Comparison of ENCODE assay signal across 1 cellular context in the genomic region with DNA sequence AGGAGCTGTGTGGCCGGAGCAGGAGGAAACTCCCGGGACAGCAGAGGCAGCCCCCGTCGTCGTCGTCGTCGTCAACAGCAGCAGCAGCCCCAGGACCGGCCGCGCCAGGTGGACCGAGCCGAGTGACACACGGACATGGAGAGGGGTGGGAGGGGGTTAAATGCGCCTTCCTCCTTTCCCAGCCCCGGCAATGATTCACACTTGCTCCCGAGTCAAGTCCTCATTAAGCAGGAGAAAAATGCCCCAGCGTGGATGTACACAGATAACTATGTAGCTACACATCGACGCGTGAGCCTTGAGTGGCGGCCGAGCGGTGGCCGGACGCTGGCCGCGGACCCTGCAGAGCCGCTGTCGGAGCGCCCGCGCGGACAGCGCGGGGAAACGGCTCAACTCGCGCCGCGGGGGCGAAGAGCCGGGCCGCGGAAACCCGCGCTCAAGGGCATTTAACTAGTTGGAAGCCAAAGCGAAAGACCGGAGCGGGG.
TF ChIP-seq lines count a peak whose summit lies in the region.

No MANE protein-coding gene starts in this region.

TF ChIP-seq in K562, 482 proteins besides CTCF, POLR2A, EP300 and RAD21 (continued from another document):
- no peak for TF ChIP-seq ZBTB34 (CRISPR knock-in tag; IDR thresholded peaks at IDR 0.05)
- TF ChIP-seq PHTF2 (CRISPR knock-in tag; IDR thresholded peaks at IDR 0.05) = no peak
- TF ChIP-seq ZNF197 (CRISPR knock-in tag; IDR thresholded peaks at IDR 0.05; ENCODE audit: low read depth) = no peak
- TF ChIP-seq GABPB1 (CRISPR knock-in tag; IDR thresholded peaks at IDR 0.05) = no peak
- no peak for TF ChIP-seq ARID3A (IDR thresholded peaks at IDR 0.05; ENCODE audit: borderline replicate concordance, low read depth, low read length)
- TF ChIP-seq TARDBP (IDR thresholded peaks at IDR 0.05) = no peak
- TF ChIP-seq TFE3 (CRISPR knock-in tag; IDR thresholded peaks at IDR 0.05) = no peak
- no peak for TF ChIP-seq ELF4 (CRISPR knock-in tag; IDR thresholded peaks at IDR 0.05)
- no peak for TF ChIP-seq GABPB2 (CRISPR knock-in tag; conservative IDR thresholded peaks at IDR 0.05)
- TF ChIP-seq RBM17 (IDR thresholded peaks at IDR 0.05; ENCODE audit: borderline replicate concordance, low read depth, low read length) = no peak
- no peak for TF ChIP-seq PTRF (tag; IDR thresholded peaks at IDR 0.05)
- TF ChIP-seq BRD9 (IDR thresholded peaks at IDR 0.05; ENCODE audit: low read depth, partially characterized antibody) = no peak
- no peak for TF ChIP-seq ZBTB49 (CRISPR knock-in tag; IDR thresholded peaks at IDR 0.05; ENCODE audit: borderline replicate concordance)
- no peak for TF ChIP-seq ZNF282 (CRISPR knock-in tag; IDR thresholded peaks at IDR 0.05)
- no peak for TF ChIP-seq HDAC3 (IDR thresholded peaks at IDR 0.05; ENCODE audit: borderline replicate concordance, partially characterized antibody)
- no peak for TF ChIP-seq E2F3 (CRISPR knock-in tag; IDR thresholded peaks at IDR 0.05)
- no peak for TF ChIP-seq ZNF217 (CRISPR knock-in tag; IDR thresholded peaks at IDR 0.05)
- TF ChIP-seq MCM2 (IDR thresholded peaks at IDR 0.05; ENCODE audit: low read depth) = no peak
- TF ChIP-seq ILK (tag; IDR thresholded peaks at IDR 0.05; ENCODE audit: borderline replicate concordance, low read depth) = no peak
- no peak for TF ChIP-seq IRF2 (CRISPR knock-in tag; IDR thresholded peaks at IDR 0.05)
- no peak for TF ChIP-seq RBBP5 (IDR thresholded peaks at IDR 0.05; ENCODE audit: borderline replicate concordance, insufficient read depth, low read length, poor library complexity, severe bottlenecking)
- 0 out of 2 replicates have a peak, but pooled peaks have one; percentile 7 for TF ChIP-seq RB1 (IDR thresholded peaks at IDR 0.05; ENCODE audit: low read depth)
- TF ChIP-seq CUX1 (CRISPR knock-in tag; IDR thresholded peaks at IDR 0.05) = no peak
- no peak for TF ChIP-seq USF2 (CRISPR knock-in tag; IDR thresholded peaks at IDR 0.05)
- no peak for TF ChIP-seq MAFK (IDR thresholded peaks at IDR 0.05; ENCODE audit: low read length)
- TF ChIP-seq SIX5 (IDR thresholded peaks at IDR 0.05; ENCODE audit: borderline replicate concordance in 1 of 2, insufficient read depth in 1 of 2, low read depth in 1 of 2, low read length in 2 of 2) = no peak
- TF ChIP-seq MEF2A (IDR thresholded peaks at IDR 0.05; ENCODE audit: control insufficient read depth, low read depth, low read length) = no peak
- TF ChIP-seq YY1 (IDR thresholded peaks at IDR 0.05; ENCODE audit: borderline replicate concordance in 1 of 3, control insufficient read depth in 1 of 3, extremely low read depth in 1 of 3, insufficient read depth in 3 of 3, insufficient read length in 1 of 3, insufficient replicate concordance in 2 of 3, low read depth in 1 of 3, low read length in 2 of 3) = no peak
- no peak for TF ChIP-seq RBM22 (IDR thresholded peaks at IDR 0.05; ENCODE audit: low read depth, low read length, poor library complexity, severe bottlenecking)
- no peak for TF ChIP-seq TCFL5 (CRISPR knock-in tag; conservative IDR thresholded peaks at IDR 0.05)
- no peak for TF ChIP-seq STAG1 (CRISPR knock-in tag; IDR thresholded peaks at IDR 0.05; ENCODE audit: borderline replicate concordance)
- no peak for TF ChIP-seq TAF9B (IDR thresholded peaks at IDR 0.05; ENCODE audit: partially characterized antibody)
- no peak for TF ChIP-seq ZNF23 (CRISPR knock-in tag; IDR thresholded peaks at IDR 0.05)
- TF ChIP-seq, protein P1, sequence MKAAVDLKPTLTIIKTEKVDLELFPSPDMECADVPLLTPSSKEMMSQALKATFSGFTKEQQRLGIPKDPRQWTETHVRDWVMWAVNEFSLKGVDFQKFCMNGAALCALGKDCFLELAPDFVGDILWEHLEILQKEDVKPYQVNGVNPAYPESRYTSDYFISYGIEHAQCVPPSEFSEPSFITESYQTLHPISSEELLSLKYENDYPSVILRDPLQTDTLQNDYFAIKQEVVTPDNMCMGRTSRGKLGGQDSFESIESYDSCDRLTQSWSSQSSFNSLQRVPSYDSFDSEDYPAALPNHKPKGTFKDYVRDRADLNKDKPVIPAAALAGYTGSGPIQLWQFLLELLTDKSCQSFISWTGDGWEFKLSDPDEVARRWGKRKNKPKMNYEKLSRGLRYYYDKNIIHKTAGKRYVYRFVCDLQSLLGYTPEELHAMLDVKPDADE (conservative IDR thresholded peaks at IDR 0.05; ENCODE audit: control insufficient read depth, low read depth, low read length) = no peak
- no peak for TF ChIP-seq BHLHE40 (IDR thresholded peaks at IDR 0.05; ENCODE audit: low read length)
- no peak for TF ChIP-seq PHB2 (IDR thresholded peaks at IDR 0.05; ENCODE audit: low read depth)
- TF ChIP-seq L3MBTL2 (IDR thresholded peaks at IDR 0.05) = peak; percentile 56; the same call in 1 of the 2 replicates
